In the genomic region with DNA sequence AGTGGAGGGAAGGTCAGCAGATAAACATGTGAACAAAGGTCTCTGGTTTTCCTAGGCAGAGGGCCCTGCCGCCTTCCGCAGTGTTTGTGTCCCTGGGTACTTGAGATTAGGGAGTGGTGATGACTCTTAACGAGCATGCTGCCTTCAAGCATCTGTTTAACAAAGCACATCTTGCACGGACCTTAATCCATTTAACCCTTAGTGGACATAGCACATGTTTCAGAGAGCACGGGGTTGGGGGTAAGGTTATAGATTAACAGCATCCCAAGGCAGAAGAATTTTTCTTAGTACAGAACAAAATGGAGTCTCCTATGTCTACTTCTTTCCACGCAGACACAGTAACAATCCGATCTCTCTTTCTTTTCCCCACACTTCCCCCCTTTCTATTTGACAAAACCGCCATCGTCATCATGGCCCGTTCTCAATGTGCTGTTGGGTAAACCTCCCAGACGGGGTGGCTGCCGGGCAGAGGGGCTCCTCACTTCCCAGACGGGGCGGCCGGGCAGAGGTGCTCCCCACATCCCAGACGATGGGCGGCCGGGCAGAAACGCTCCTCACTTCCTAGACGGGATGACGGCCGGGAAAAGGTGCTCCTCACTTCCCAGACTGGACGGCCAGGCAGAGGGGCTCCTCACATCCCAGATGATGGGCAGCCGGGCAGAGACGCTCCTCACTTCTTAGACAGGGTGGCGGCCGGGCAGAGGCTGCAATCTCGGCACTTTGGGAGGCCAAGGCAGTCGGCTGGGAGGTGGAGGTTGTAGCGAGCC, we compare ENCODE assay signal across 12 cellular contexts. TPM values are rescaled to one million over a fixed set of nuclear protein-coding genes. Genes with fewer than 3 reads are reported as not detected.
DNase-seq lines count a peak whose midpoint lies in the region; ATAC-seq and TF ChIP-seq lines count a peak whose summit lies in the region.
"Not testable (repeated sequence)": the region's sequence is repeated elsewhere in the genome, so short reads cannot be mapped to it uniquely, and the experiment has no call there.
"Had no signal": no experiment of that assay in that cellular context is flagged by ENCODE, and none has a peak within 500 bp of the region (broad histone marks: within the 10 kb centered on the region; RNA-seq: fewer than 3 reads in every experiment).

No MANE protein-coding gene starts in this region.

- peak overlapping the region; percentile 42 for H2BK120ac ChIP-seq in mesenchymal stem cell (ENCODE audit: low read depth, low read length)

- H3K4me2 ChIP-seq in mesenchymal stem cell (ENCODE audit: low read length, poor library complexity, severe bottlenecking), result not testable (repeated sequence)

- peak overlapping the region; percentile 50 for H2BK15ac ChIP-seq in mesenchymal stem cell (ENCODE audit: low read depth, poor library complexity, severe bottlenecking)

- H3K4me1 ChIP-seq in SJSA1 (replicated peaks), result peaks cover 32% of the 10 kb centered on the region
- H3K4me1 ChIP-seq in right cardiac atrium (ENCODE audit: control insufficient read depth, insufficient read depth, low read length); mesenchymal stem cell (ENCODE audit: control insufficient read depth, insufficient read depth, low read depth, low read length); thoracic aorta (ENCODE audit: control insufficient read depth in 1 of 2, low read depth in 2 of 2): not testable (repeated sequence)

- H3K14ac ChIP-seq in mesenchymal stem cell (ENCODE audit: low read length in 2 of 2), result peak overlapping the region in 1 of 2 experiments; percentile 60

- not testable (repeated sequence) for H3K4me3 ChIP-seq in SJSA1; right cardiac atrium (ENCODE audit: low read length); mesenchymal stem cell (ENCODE audit: insufficient read depth in 1 of 2, low read depth in 1 of 2, low read length in 2 of 2)
- H3K4me3 ChIP-seq in thoracic aorta, result peak overlapping the region; percentile 67

- H4K91ac ChIP-seq in mesenchymal stem cell (ENCODE audit: low read length), result peak overlapping the region; percentile 90

- not testable (repeated sequence) for H3K27me3 Mint-ChIP-seq in chondrocyte (ENCODE audit: low read depth)

- H3K9me3 ChIP-seq in SJSA1 (replicated peaks); right cardiac atrium (ENCODE audit: control insufficient read depth, low read length); mesenchymal stem cell (ENCODE audit: control insufficient read depth, low read length); thoracic aorta: not testable (repeated sequence)

- H2AFZ ChIP-seq in mesenchymal stem cell (ENCODE audit: low read depth, low read length), result not testable (repeated sequence)

- not testable (repeated sequence) for H3K79me1 ChIP-seq in mesenchymal stem cell (replicated peaks; ENCODE audit: low read length, poor library complexity, severe bottlenecking)

- not testable (repeated sequence) for H3K4me3 Mint-ChIP-seq in chondrocyte (ENCODE audit: unreplicated experiment)

- not testable (repeated sequence) for H3K36me3 ChIP-seq in SJSA1; mesenchymal stem cell (ENCODE audit: control insufficient read depth in 1 of 2, insufficient read depth in 2 of 2, low read depth in 1 of 2, low read length in 2 of 2); thoracic aorta

- peak overlapping the region; percentile 19 for H4K8ac ChIP-seq in mesenchymal stem cell (ENCODE audit: low read length)

- not testable (repeated sequence) for H3K9me3 Mint-ChIP-seq in chondrocyte (ENCODE audit: low read depth)

- ATAC-seq in right cardiac atrium; thoracic aorta (ENCODE audit: insufficient number of reproducible peaks, low FRiP score, low read depth): not testable (repeated sequence)

- 92% methylated on average over 27 of the region's 30 CpGs for WGBS in right cardiac atrium
- WGBS in mesenchymal stem cell, result 97% methylated on average over 23 of the region's 30 CpGs

- H3K27me3 ChIP-seq in SJSA1 (replicated peaks); right cardiac atrium (ENCODE audit: control insufficient read depth, insufficient read depth); mesenchymal stem cell (ENCODE audit: control insufficient read depth in 1 of 2, insufficient read depth in 1 of 2, low read length in 2 of 2); thoracic aorta (replicated peaks; ENCODE audit: insufficient read depth): not testable (repeated sequence)

- peaks cover 10% of the 10 kb centered on the region for H3K4me1 Mint-ChIP-seq in chondrocyte (ENCODE audit: low read depth)

- peak overlapping the region; percentile 8 for H3K27ac Mint-ChIP-seq in chondrocyte (ENCODE audit: unreplicated experiment)

- peak overlapping the region; percentile 93 to 96 for H2BK12ac ChIP-seq in mesenchymal stem cell (ENCODE audit: low read length in 2 of 2)

- TF ChIP-seq CTCF in chondrocyte (IDR thresholded peaks at IDR 0.05); thoracic aorta (IDR thresholded peaks at IDR 0.05): not testable (repeated sequence)

- H3K23ac ChIP-seq in mesenchymal stem cell (ENCODE audit: low read length in 2 of 2), result not testable (repeated sequence)

- peak overlapping the region; percentile 80 to 87 for H3K4ac ChIP-seq in mesenchymal stem cell (ENCODE audit: low read depth in 1 of 2, low read length in 2 of 2)

- peak overlapping the region; percentile 76 to 83 for H3K18ac ChIP-seq in mesenchymal stem cell (ENCODE audit: low read depth in 1 of 2, low read length in 2 of 2)

- H3K9ac ChIP-seq in mesenchymal stem cell (ENCODE audit: low read length), result not testable (repeated sequence)

- not testable (repeated sequence) for H2BK5ac ChIP-seq in mesenchymal stem cell (ENCODE audit: low read depth, low read length, poor library complexity, severe bottlenecking)

- intact Hi-C loops in right cardiac atrium (cut with DNase I), result not testable (repeated sequence)

- H2AK5ac ChIP-seq in mesenchymal stem cell (ENCODE audit: low read length, severe bottlenecking), result not testable (repeated sequence)

- H3K27ac ChIP-seq in SJSA1, result peak overlapping the region; percentile 86
- H3K27ac ChIP-seq in right cardiac atrium (ENCODE audit: low read length); mesenchymal stem cell (ENCODE audit: low read length, poor library complexity, severe bottlenecking); thoracic aorta: not testable (repeated sequence)

- H3K36me3 Mint-ChIP-seq in chondrocyte (ENCODE audit: low read depth), result not testable (repeated sequence)

- DNase-seq in NCI-H524 (lab: John Stamatoyannopoulos, UW), result peak; percentile 20 to 62
- not testable (repeated sequence) for DNase-seq in SJSA1 (ENCODE audit: low read depth in 1 of 2, low spot score in 2 of 2); chondrocyte (ENCODE audit: low spot score); mesenchymal stem cell; thoracic aorta (ENCODE audit: low spot score)
- DNase-seq in right cardiac atrium, result peak in 2 of 3 donors; percentile 45 to 48

RNA-seq across cellular contexts. Expression of a gene that starts 24.8 kb away (rescaled TPM):
- not detected in 2 replicates for total RNA-seq in SJSA1 (2014; rRNA removed; shearing (Covaris generic))
- total RNA-seq in chondrocyte (not detected in 3 replicates), right cardiac atrium (under 1 TPM in 2 of 4 donors, not detected in 2; 0.20 to 0.21 TPM), thoracic aorta (not detected)
- 0.09 TPM for polyA plus RNA-seq in right cardiac atrium
- polyA plus RNA-seq in mesenchymal stem cell (2013, experiment 1 of 2), result 0.91 TPM
- 0.86 TPM for polyA plus RNA-seq in mesenchymal stem cell (2013, experiment 2 of 2)
- total RNA-seq: A172; A673; B cell; CD8-positive, alpha-beta T cell; HFFc6 had no signal
- polyA plus RNA-seq: AG04450 had no signal
